1 cellular context compared by ENCODE assay signal in the genomic region with DNA sequence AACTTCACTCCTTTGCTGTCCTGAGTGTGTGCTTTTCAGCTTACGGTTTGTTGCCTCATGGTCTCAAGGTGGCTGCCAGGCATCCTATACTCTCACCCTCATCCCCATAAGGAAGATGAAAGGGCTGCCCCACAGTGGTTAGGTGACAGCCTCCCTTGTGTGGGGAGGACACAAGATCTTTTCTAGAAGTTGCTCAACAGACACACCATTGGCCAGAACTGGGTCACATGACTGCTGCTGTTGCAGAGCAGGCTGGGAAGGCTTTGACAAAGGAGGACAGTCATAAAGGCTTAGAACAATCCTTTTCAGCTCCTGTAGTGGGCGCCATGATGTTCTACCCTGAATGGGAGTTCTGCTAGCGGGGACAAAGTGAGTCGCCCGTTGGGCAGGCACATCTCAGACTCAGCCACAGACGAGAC.
TF ChIP-seq lines count a peak whose summit lies in the region.

No MANE protein-coding gene starts in this region.

TF ChIP-seq in HepG2, 621 proteins besides CTCF, POLR2A, EP300 and RAD21 (continued from another document and continues in another):
- TF ChIP-seq, protein P1, sequence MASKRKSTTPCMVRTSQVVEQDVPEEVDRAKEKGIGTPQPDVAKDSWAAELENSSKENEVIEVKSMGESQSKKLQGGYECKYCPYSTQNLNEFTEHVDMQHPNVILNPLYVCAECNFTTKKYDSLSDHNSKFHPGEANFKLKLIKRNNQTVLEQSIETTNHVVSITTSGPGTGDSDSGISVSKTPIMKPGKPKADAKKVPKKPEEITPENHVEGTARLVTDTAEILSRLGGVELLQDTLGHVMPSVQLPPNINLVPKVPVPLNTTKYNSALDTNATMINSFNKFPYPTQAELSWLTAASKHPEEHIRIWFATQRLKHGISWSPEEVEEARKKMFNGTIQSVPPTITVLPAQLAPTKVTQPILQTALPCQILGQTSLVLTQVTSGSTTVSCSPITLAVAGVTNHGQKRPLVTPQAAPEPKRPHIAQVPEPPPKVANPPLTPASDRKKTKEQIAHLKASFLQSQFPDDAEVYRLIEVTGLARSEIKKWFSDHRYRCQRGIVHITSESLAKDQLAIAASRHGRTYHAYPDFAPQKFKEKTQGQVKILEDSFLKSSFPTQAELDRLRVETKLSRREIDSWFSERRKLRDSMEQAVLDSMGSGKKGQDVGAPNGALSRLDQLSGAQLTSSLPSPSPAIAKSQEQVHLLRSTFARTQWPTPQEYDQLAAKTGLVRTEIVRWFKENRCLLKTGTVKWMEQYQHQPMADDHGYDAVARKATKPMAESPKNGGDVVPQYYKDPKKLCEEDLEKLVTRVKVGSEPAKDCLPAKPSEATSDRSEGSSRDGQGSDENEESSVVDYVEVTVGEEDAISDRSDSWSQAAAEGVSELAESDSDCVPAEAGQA (IDR thresholded peaks at IDR 0.05; ENCODE audit: low read depth) = no peak
- TF ChIP-seq, protein P1 (CRISPR knock-in tag; IDR thresholded peaks at IDR 0.05; ENCODE audit: borderline replicate concordance) = no peak
- TF ChIP-seq NFYB (CRISPR knock-in tag; IDR thresholded peaks at IDR 0.05) = peak; percentile 65
- TF ChIP-seq ETV5 (CRISPR knock-in tag; IDR thresholded peaks at IDR 0.05; ENCODE audit: borderline replicate concordance) = no peak
- no peak for TF ChIP-seq SNRNP70 (IDR thresholded peaks at IDR 0.05; ENCODE audit: low read depth, low read length)
- peak; percentile 75 for TF ChIP-seq NFYC (CRISPR knock-in tag; IDR thresholded peaks at IDR 0.05)
- TF ChIP-seq, protein P2, sequence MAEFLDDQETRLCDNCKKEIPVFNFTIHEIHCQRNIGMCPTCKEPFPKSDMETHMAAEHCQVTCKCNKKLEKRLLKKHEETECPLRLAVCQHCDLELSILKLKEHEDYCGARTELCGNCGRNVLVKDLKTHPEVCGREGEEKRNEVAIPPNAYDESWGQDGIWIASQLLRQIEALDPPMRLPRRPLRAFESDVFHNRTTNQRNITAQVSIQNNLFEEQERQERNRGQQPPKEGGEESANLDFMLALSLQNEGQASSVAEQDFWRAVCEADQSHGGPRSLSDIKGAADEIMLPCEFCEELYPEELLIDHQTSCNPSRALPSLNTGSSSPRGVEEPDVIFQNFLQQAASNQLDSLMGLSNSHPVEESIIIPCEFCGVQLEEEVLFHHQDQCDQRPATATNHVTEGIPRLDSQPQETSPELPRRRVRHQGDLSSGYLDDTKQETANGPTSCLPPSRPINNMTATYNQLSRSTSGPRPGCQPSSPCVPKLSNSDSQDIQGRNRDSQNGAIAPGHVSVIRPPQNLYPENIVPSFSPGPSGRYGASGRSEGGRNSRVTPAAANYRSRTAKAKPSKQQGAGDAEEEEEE (CRISPR knock-in tag; IDR thresholded peaks at IDR 0.05; ENCODE audit: borderline replicate concordance) = no peak
- TF ChIP-seq XRCC5 (optimal IDR thresholded peaks at IDR 0.05; ENCODE audit: low read length) = peak; percentile 23
- TF ChIP-seq SYNCRIP (IDR thresholded peaks at IDR 0.05; ENCODE audit: insufficient read depth, low read depth, low read length) = no peak
- TF ChIP-seq SOX5 (CRISPR knock-in tag; IDR thresholded peaks at IDR 0.05; ENCODE audit: borderline replicate concordance) = no peak
- TF ChIP-seq, protein P3, sequence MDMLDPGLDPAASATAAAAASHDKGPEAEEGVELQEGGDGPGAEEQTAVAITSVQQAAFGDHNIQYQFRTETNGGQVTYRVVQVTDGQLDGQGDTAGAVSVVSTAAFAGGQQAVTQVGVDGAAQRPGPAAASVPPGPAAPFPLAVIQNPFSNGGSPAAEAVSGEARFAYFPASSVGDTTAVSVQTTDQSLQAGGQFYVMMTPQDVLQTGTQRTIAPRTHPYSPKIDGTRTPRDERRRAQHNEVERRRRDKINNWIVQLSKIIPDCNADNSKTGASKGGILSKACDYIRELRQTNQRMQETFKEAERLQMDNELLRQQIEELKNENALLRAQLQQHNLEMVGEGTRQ (IDR thresholded peaks at IDR 0.05; ENCODE audit: low read depth, low read length) = peak; percentile 77
- TF ChIP-seq, protein P3 (CRISPR knock-in tag; IDR thresholded peaks at IDR 0.05; ENCODE audit: borderline replicate concordance) = peak; percentile 82; the same call in 1 of the 2 replicates
- peak; percentile 89 for TF ChIP-seq ZNF263 (CRISPR knock-in tag; IDR thresholded peaks at IDR 0.05)
- TF ChIP-seq ZNF713 (CRISPR knock-in tag; IDR thresholded peaks at IDR 0.05) = no peak
- peak; percentile 84 for TF ChIP-seq ZMYM3 (CRISPR knock-in tag; IDR thresholded peaks at IDR 0.05)
- TF ChIP-seq MLLT10 (CRISPR knock-in tag; IDR thresholded peaks at IDR 0.05) = no peak
- TF ChIP-seq, protein P4, sequence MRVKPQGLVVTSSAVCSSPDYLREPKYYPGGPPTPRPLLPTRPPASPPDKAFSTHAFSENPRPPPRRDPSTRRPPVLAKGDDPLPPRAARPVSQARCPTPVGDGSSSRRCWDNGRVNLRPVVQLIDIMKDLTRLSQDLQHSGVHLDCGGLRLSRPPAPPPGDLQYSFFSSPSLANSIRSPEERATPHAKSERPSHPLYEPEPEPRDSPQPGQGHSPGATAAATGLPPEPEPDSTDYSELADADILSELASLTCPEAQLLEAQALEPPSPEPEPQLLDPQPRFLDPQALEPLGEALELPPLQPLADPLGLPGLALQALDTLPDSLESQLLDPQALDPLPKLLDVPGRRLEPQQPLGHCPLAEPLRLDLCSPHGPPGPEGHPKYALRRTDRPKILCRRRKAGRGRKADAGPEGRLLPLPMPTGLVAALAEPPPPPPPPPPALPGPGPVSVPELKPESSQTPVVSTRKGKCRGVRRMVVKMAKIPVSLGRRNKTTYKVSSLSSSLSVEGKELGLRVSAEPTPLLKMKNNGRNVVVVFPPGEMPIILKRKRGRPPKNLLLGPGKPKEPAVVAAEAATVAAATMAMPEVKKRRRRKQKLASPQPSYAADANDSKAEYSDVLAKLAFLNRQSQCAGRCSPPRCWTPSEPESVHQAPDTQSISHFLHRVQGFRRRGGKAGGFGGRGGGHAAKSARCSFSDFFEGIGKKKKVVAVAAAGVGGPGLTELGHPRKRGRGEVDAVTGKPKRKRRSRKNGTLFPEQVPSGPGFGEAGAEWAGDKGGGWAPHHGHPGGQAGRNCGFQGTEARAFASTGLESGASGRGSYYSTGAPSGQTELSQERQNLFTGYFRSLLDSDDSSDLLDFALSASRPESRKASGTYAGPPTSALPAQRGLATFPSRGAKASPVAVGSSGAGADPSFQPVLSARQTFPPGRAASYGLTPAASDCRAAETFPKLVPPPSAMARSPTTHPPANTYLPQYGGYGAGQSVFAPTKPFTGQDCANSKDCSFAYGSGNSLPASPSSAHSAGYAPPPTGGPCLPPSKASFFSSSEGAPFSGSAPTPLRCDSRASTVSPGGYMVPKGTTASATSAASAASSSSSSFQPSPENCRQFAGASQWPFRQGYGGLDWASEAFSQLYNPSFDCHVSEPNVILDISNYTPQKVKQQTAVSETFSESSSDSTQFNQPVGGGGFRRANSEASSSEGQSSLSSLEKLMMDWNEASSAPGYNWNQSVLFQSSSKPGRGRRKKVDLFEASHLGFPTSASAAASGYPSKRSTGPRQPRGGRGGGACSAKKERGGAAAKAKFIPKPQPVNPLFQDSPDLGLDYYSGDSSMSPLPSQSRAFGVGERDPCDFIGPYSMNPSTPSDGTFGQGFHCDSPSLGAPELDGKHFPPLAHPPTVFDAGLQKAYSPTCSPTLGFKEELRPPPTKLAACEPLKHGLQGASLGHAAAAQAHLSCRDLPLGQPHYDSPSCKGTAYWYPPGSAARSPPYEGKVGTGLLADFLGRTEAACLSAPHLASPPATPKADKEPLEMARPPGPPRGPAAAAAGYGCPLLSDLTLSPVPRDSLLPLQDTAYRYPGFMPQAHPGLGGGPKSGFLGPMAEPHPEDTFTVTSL (CRISPR knock-in tag; IDR thresholded peaks at IDR 0.05; ENCODE audit: borderline replicate concordance) = no peak
- peak; percentile 52; the same call in 1 of the 2 replicates for TF ChIP-seq ZMYM2 (CRISPR knock-in tag; IDR thresholded peaks at IDR 0.05)
- TF ChIP-seq, protein P5, sequence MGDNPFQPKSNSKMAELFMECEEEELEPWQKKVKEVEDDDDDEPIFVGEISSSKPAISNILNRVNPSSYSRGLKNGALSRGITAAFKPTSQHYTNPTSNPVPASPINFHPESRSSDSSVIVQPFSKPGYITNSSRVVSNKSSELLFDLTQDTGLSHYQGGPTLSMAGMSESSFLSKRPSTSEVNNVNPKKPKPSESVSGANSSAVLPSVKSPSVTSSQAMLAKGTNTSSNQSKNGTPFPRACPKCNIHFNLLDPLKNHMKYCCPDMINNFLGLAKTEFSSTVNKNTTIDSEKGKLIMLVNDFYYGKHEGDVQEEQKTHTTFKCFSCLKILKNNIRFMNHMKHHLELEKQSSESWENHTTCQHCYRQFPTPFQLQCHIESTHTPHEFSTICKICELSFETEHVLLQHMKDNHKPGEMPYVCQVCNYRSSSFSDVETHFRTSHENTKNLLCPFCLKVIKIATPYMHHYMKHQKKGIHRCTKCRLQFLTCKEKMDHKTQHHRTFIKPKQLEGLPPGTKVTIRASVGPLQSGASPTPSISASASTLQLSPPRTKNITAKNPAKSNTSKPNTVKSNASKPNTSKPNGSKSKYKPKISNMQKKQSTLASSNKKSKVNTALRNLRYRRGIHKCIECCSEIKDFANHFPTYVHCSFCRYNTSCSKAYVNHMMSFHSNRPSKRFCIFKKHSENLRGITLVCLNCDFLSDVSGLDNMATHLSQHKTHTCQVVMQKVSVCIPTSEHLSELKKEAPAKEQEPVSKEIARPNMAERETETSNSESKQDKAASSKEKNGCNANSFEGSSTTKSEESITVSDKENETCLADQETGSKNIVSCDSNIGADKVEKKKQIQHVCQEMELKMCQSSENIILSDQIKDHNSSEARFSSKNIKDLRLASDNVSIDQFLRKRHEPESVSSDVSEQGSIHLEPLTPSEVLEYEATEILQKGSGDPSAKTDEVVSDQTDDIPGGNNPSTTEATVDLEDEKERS (CRISPR knock-in tag; IDR thresholded peaks at IDR 0.05) = 0 out of 2 replicates have a peak, but pooled peaks have one; percentile 52
- TF ChIP-seq, protein P6, sequence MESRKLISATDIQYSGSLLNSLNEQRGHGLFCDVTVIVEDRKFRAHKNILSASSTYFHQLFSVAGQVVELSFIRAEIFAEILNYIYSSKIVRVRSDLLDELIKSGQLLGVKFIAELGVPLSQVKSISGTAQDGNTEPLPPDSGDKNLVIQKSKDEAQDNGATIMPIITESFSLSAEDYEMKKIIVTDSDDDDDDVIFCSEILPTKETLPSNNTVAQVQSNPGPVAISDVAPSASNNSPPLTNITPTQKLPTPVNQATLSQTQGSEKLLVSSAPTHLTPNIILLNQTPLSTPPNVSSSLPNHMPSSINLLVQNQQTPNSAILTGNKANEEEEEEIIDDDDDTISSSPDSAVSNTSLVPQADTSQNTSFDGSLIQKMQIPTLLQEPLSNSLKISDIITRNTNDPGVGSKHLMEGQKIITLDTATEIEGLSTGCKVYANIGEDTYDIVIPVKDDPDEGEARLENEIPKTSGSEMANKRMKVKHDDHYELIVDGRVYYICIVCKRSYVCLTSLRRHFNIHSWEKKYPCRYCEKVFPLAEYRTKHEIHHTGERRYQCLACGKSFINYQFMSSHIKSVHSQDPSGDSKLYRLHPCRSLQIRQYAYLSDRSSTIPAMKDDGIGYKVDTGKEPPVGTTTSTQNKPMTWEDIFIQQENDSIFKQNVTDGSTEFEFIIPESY (CRISPR knock-in tag; IDR thresholded peaks at IDR 0.05) = peak; percentile 83
- TF ChIP-seq, protein P7, sequence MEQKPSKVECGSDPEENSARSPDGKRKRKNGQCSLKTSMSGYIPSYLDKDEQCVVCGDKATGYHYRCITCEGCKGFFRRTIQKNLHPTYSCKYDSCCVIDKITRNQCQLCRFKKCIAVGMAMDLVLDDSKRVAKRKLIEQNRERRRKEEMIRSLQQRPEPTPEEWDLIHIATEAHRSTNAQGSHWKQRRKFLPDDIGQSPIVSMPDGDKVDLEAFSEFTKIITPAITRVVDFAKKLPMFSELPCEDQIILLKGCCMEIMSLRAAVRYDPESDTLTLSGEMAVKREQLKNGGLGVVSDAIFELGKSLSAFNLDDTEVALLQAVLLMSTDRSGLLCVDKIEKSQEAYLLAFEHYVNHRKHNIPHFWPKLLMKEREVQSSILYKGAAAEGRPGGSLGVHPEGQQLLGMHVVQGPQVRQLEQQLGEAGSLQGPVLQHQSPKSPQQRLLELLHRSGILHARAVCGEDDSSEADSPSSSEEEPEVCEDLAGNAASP (CRISPR knock-in tag; IDR thresholded peaks at IDR 0.05; ENCODE audit: borderline replicate concordance) = no peak
- TF ChIP-seq, protein P8, sequence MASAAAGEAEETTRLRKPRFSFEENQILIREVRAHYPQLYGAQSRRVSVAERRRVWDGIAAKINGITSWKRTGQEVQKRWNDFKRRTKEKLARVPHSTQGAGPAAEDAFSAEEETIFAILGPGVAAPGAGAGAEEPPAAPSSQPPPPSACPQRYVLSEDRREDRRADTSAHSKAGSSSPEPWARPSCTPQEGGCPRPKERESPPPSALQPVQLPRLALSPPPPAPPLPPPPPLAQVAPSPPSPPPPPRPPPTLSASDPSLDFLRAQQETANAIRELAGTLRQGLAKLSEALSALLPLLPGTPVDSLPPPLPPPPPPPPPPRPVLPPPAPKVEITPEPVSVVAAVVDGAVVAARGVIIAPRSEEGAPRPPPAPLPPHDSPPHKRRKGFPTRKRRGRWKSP (CRISPR knock-in tag; IDR thresholded peaks at IDR 0.05) = no peak
- TF ChIP-seq BRD4 (CRISPR knock-in tag; IDR thresholded peaks at IDR 0.05) = no peak
- TF ChIP-seq THAP11 (CRISPR knock-in tag; IDR thresholded peaks at IDR 0.05) = 0 out of 2 replicates have a peak, but pooled peaks have one; percentile 15
- peak; percentile 54; the same call in 1 of the 2 replicates for TF ChIP-seq RAD51 (IDR thresholded peaks at IDR 0.05; ENCODE audit: borderline replicate concordance)
- no peak for TF ChIP-seq GTF2F1 (IDR thresholded peaks at IDR 0.05; ENCODE audit: low read length)
- TF ChIP-seq CEBPG (CRISPR knock-in tag; IDR thresholded peaks at IDR 0.05) = peak; percentile 68
